Comparison of ENCODE assay signal across 8 cellular contexts in the genomic region with DNA sequence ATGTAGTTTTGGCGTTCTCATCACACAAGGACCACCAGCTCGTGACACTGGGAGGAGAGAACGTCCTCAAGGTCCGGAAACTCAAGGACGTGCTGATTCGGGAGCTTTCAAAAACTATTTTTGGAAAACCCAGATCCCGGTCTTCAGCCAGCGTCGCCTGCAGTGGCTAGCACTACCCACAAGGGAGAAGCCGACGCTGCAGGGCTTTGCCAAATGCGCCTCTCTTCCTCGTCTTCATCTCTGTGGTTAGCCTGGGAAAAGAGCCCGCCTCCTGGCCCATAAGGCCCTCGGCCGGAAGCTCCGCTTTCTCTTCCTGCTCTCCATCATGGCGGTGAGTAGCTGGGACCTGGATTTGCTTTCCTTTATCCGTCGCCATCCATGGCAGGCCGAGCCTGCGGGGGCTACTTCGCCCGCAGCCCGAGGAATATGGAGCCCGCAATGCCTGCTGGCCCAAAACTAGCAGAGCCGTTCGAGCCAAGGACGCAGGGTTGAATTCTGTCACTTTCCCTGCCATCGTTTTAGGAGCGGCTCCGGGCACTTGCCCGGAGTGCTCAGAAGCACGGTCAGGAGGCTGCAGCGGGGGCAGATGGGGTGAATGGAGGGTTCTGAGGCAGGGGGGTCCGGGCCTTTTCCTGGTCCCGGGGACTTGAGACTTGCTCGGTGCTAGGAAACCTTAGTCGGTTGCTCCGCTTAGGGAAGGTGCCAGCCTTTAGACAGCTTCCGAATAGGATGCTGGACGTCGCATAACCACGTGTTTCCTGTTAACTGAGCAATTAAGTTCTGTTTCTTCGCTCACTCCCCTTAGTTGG. TPM values are rescaled to one million over a fixed set of nuclear protein-coding genes. Genes with fewer than 3 reads are reported as not detected.
DNase-seq lines count a peak whose midpoint lies in the region; ATAC-seq and TF ChIP-seq lines count a peak whose summit lies in the region.

A gene (plus strand): TSS at position 308 of the 809 bp plus-strand sequence. CDS start 18 bp downstream, at position 326.

- H3K36me3 ChIP-seq in SK-N-MC (ENCODE audit: insufficient read depth, low read length): peaks cover 48% of the 10 kb centered on the region
- H3K36me3 ChIP-seq in gastroesophageal sphincter: peaks cover 2 to 43% of the 10 kb centered on the region in 2 donors

- POLR2A ChIA-PET in HEK293T (lab: Yijun Ruan, JAX): interaction anchor here (0.6 to 2.9 kb wide), 26 partner anchors 9 to 208 kb away, joined by 3 to 21 read pairs (median 4); a partner anchor contains a TSS

- peak within 1 kb of the TSS; percentile 94 for H3K27ac Mint-ChIP-seq in activated naive CD4-positive, alpha-beta T cell treated with anti-CD3 and anti-CD28 coated beads, Interleukin-2, amount 10 ng/mL, durations not matched to agents 7 days and 5 days

- CTCF ChIA-PET in HEK293T (lab: Yijun Ruan, JAX): interaction anchor here (0.7 to 1.3 kb wide), 4 partner anchors 14 to 160 kb away, joined by 3 to 6 read pairs (median 4); no protein-coding TSS in a partner anchor
- CTCF ChIA-PET in activated naive CD4-positive, alpha-beta T cell treated with anti-CD3 and anti-CD28 coated beads, Interleukin-2, amount 10 ng/mL, durations not matched to agents 7 days and 5 days (lab: Charles Lee): interaction anchor here (0.6 to 1.4 kb wide), 8 partner anchors 8 to 167 kb away, joined by 3 to 7 read pairs (median 4); a partner anchor contains a TSS

- H3K4me3 ChIP-seq in SK-N-MC: peak within 1 kb of the TSS; percentile 92
- peak within 1 kb of the TSS; percentile 86 to 89 for H3K4me3 ChIP-seq in gastroesophageal sphincter

- H3K27ac ChIP-seq in SK-N-MC: peak within 1 kb of the TSS; percentile 92
- H3K27ac ChIP-seq in gastroesophageal sphincter: peak within 1 kb of the TSS; percentile 64 to 87 (median 87)

- peak within 1 kb of the TSS; percentile 97 for H3K9ac ChIP-seq in SK-N-MC (ENCODE audit: insufficient read length)

- peak; percentile 100 for ATAC-seq in gastroesophageal sphincter

- H3K4me3 Mint-ChIP-seq in activated naive CD4-positive, alpha-beta T cell treated with anti-CD3 and anti-CD28 coated beads, Interleukin-2, amount 10 ng/mL, durations not matched to agents 7 days and 5 days: peak within 1 kb of the TSS; percentile 95

- peaks cover 53% of the 10 kb centered on the region for H3K4me1 Mint-ChIP-seq in activated naive CD4-positive, alpha-beta T cell treated with anti-CD3 and anti-CD28 coated beads, Interleukin-2, amount 10 ng/mL, durations not matched to agents 7 days and 5 days

- 2% methylated on average over 13 of the region's 45 CpGs; no CpG with 5 or more reads in 1 of the 2 donors for WGBS in gastroesophageal sphincter (ENCODE audit: low coverage in 1 of 2), 2 donors

- no peaks in the 10 kb centered on the region for H3K27me3 Mint-ChIP-seq in activated naive CD4-positive, alpha-beta T cell treated with anti-CD3 and anti-CD28 coated beads, Interleukin-2, amount 10 ng/mL, durations not matched to agents 7 days and 5 days

- peaks cover 44% of the 10 kb centered on the region for H3K36me3 Mint-ChIP-seq in activated naive CD4-positive, alpha-beta T cell treated with anti-CD3 and anti-CD28 coated beads, Interleukin-2, amount 10 ng/mL, durations not matched to agents 7 days and 5 days

- H3K27me3 ChIP-seq in gastroesophageal sphincter: no peaks in the 10 kb centered on the region

- peak; percentile 78 to 88 for TF ChIP-seq POLR2A in gastroesophageal sphincter (IDR thresholded peaks at IDR 0.05)

- TF ChIP-seq EP300 in gastroesophageal sphincter (IDR thresholded peaks at IDR 0.05): no peak

- H3K9me3 ChIP-seq in SK-N-MC (ENCODE audit: low read depth, low read length) (no peaks in the 10 kb centered on the region), gastroesophageal sphincter (no peaks in the 10 kb centered on the region)

- H3K9me3 Mint-ChIP-seq in activated naive CD4-positive, alpha-beta T cell treated with anti-CD3 and anti-CD28 coated beads, Interleukin-2, amount 10 ng/mL, durations not matched to agents 7 days and 5 days: no peaks in the 10 kb centered on the region

- TF ChIP-seq CTCF in gastroesophageal sphincter (IDR thresholded peaks at IDR 0.05): peak; percentile 73 to 87 (median 78)

- peak; percentile 95 for DNase-seq in GM03348 (ENCODE audit: low spot score)
- DNase-seq in HEK293T (ENCODE audit: extremely low spot score): peak; percentile 94
- peak; percentile 96 for DNase-seq in MV-4-11 (lab: John Stamatoyannopoulos, UW)
- DNase-seq in SK-N-MC (ENCODE audit: low read depth, low spot score): peak; percentile 95
- DNase-seq in activated naive CD4-positive, alpha-beta T cell treated with anti-CD3 and anti-CD28 coated beads, Interleukin-2, amount 10 ng/mL, durations not matched to agents 7 days and 5 days: peak; percentile 92
- peak; percentile 79 for DNase-seq in non-pigmented ciliary epithelial cell (ENCODE audit: low read depth)
- peak; percentile 97 for DNase-seq in superior temporal gyrus (ENCODE audit: extremely low spot score)

- peaks cover 5 to 46% (median 12%) of the 10 kb centered on the region in 3 donors for H3K4me1 ChIP-seq in gastroesophageal sphincter

TF ChIP-seq in HEK293T, 16 proteins besides CTCF, POLR2A, EP300 and RAD21:
- TF ChIP-seq NFRKB (IDR thresholded peaks at IDR 0.05): peak; percentile 97
- TF ChIP-seq ELF4 (IDR thresholded peaks at IDR 0.05): peak; percentile 95
- no peak for TF ChIP-seq BHLHE40 (IDR thresholded peaks at IDR 0.05; ENCODE audit: borderline replicate concordance)
TF ChIP-seq in HEK293T: peak in this region for 2.

RNA-seq across cellular contexts. Expression of the gene that starts here (rescaled TPM):
- total RNA-seq in gastroesophageal sphincter: 1,000 to 10,000 TPM in 2 of 4 donors, 100 to 1,000 TPM in 2; 636 to 1,268 (median 935) TPM

Comparison
In these comparisons a context has a peak if more than half of its experiments do, and no peak if none do; other contexts are left out.
1. Peak in every context shown above with its lines: DNase-seq, ATAC-seq, H3K4me3 ChIP-seq and H3K27ac ChIP-seq.